In genomic region chr17:50708050-50709000, GRCh38 we compare ENCODE assay signal across 1 cellular context.
TF ChIP-seq lines count a peak whose summit lies in the region.

No MANE protein-coding gene starts in this region.

TF ChIP-seq in K562, 482 proteins besides CTCF, POLR2A, EP300 and RAD21 (continued from another document and continues in another):
- 0 out of 2 replicates have a peak, but pooled peaks have one; percentile 8 for TF ChIP-seq ELF1 (tag; IDR thresholded peaks at IDR 0.05)
- TF ChIP-seq NCOA6 (IDR thresholded peaks at IDR 0.05), result 0 out of 2 replicates have a peak, but pooled peaks have one; percentile 19
- no peak for TF ChIP-seq TBP (optimal IDR thresholded peaks at IDR 0.05; ENCODE audit: low read depth, low read length)
- TF ChIP-seq ZNF24 (IDR thresholded peaks at IDR 0.05), result no peak
- no peak for TF ChIP-seq ZNF41 (CRISPR knock-in tag; conservative IDR thresholded peaks at IDR 0.05)
- TF ChIP-seq NBN (IDR thresholded peaks at IDR 0.05; ENCODE audit: low read depth), result peak; percentile 1; the same call in 1 of the 2 replicates
- TF ChIP-seq, protein P1, sequence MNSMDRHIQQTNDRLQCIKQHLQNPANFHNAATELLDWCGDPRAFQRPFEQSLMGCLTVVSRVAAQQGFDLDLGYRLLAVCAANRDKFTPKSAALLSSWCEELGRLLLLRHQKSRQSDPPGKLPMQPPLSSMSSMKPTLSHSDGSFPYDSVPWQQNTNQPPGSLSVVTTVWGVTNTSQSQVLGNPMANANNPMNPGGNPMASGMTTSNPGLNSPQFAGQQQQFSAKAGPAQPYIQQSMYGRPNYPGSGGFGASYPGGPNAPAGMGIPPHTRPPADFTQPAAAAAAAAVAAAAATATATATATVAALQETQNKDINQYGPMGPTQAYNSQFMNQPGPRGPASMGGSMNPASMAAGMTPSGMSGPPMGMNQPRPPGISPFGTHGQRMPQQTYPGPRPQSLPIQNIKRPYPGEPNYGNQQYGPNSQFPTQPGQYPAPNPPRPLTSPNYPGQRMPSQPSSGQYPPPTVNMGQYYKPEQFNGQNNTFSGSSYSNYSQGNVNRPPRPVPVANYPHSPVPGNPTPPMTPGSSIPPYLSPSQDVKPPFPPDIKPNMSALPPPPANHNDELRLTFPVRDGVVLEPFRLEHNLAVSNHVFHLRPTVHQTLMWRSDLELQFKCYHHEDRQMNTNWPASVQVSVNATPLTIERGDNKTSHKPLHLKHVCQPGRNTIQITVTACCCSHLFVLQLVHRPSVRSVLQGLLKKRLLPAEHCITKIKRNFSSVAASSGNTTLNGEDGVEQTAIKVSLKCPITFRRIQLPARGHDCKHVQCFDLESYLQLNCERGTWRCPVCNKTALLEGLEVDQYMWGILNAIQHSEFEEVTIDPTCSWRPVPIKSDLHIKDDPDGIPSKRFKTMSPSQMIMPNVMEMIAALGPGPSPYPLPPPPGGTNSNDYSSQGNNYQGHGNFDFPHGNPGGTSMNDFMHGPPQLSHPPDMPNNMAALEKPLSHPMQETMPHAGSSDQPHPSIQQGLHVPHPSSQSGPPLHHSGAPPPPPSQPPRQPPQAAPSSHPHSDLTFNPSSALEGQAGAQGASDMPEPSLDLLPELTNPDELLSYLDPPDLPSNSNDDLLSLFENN (IDR thresholded peaks at IDR 0.05; ENCODE audit: low read depth in 2 of 2, low read length in 2 of 2), result no peak
- peak; percentile 89; the same call in 1 of the 2 replicates for TF ChIP-seq LCOR (CRISPR knock-in tag; IDR thresholded peaks at IDR 0.05)
- TF ChIP-seq, protein P2, sequence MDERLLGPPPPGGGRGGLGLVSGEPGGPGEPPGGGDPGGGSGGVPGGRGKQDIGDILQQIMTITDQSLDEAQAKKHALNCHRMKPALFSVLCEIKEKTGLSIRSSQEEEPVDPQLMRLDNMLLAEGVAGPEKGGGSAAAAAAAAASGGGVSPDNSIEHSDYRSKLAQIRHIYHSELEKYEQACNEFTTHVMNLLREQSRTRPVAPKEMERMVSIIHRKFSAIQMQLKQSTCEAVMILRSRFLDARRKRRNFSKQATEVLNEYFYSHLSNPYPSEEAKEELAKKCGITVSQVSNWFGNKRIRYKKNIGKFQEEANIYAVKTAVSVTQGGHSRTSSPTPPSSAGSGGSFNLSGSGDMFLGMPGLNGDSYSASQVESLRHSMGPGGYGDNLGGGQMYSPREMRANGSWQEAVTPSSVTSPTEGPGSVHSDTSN (CRISPR knock-in tag; IDR thresholded peaks at IDR 0.05; ENCODE audit: low read depth), result no peak
- TF ChIP-seq, protein P2 (tag; conservative IDR thresholded peaks at IDR 0.05; ENCODE audit: low read depth), result peak; percentile 32; the same call in 1 of the 2 replicates
- no peak for TF ChIP-seq TAF9B (IDR thresholded peaks at IDR 0.05; ENCODE audit: partially characterized antibody)
- TF ChIP-seq, protein P3, sequence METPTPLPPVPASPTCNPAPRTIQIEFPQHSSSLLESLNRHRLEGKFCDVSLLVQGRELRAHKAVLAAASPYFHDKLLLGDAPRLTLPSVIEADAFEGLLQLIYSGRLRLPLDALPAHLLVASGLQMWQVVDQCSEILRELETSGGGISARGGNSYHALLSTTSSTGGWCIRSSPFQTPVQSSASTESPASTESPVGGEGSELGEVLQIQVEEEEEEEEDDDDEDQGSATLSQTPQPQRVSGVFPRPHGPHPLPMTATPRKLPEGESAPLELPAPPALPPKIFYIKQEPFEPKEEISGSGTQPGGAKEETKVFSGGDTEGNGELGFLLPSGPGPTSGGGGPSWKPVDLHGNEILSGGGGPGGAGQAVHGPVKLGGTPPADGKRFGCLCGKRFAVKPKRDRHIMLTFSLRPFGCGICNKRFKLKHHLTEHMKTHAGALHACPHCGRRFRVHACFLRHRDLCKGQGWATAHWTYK (CRISPR knock-in tag; IDR thresholded peaks at IDR 0.05), result 0 out of 2 replicates have a peak, but pooled peaks have one; percentile 49
- no peak for TF ChIP-seq DDX20 (tag; IDR thresholded peaks at IDR 0.05; ENCODE audit: low read depth)
- peak; percentile 64; the same call in 1 of the 2 replicates for TF ChIP-seq TAF7 (tag; IDR thresholded peaks at IDR 0.05)
- no peak; the same call in 1 of the 2 replicates for TF ChIP-seq KAT7 (CRISPR knock-in tag; IDR thresholded peaks at IDR 0.05; ENCODE audit: borderline replicate concordance)
- TF ChIP-seq ARNT (IDR thresholded peaks at IDR 0.05), result peak in 1 of 2 experiments; percentile 50; a peak in 1 of 4 replicates
- 0 out of 4 replicates have a peak, but pooled peaks have one; percentile 1 to 41 for TF ChIP-seq FOXA3 (CRISPR knock-in tag; conservative IDR thresholded peaks at IDR 0.05 in 1 of 2, IDR thresholded peaks at IDR 0.05 in 1 of 2)
- TF ChIP-seq, protein P4, sequence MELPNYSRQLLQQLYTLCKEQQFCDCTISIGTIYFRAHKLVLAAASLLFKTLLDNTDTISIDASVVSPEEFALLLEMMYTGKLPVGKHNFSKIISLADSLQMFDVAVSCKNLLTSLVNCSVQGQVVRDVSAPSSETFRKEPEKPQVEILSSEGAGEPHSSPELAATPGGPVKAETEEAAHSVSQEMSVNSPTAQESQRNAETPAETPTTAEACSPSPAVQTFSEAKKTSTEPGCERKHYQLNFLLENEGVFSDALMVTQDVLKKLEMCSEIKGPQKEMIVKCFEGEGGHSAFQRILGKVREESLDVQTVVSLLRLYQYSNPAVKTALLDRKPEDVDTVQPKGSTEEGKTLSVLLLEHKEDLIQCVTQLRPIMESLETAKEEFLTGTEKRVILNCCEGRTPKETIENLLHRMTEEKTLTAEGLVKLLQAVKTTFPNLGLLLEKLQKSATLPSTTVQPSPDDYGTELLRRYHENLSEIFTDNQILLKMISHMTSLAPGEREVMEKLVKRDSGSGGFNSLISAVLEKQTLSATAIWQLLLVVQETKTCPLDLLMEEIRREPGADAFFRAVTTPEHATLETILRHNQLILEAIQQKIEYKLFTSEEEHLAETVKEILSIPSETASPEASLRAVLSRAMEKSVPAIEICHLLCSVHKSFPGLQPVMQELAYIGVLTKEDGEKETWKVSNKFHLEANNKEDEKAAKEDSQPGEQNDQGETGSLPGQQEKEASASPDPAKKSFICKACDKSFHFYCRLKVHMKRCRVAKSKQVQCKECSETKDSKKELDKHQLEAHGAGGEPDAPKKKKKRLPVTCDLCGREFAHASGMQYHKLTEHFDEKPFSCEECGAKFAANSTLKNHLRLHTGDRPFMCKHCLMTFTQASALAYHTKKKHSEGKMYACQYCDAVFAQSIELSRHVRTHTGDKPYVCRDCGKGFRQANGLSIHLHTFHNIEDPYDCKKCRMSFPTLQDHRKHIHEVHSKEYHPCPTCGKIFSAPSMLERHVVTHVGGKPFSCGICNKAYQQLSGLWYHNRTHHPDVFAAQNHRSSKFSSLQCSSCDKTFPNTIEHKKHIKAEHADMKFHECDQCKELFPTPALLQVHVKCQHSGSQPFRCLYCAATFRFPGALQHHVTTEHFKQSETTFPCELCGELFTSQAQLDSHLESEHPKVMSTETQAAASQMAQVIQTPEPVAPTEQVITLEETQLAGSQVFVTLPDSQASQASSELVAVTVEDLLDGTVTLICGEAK (IDR thresholded peaks at IDR 0.05), result peak; percentile 66
- TF ChIP-seq, protein P4 (CRISPR knock-in tag; IDR thresholded peaks at IDR 0.05), result no peak
- peak; percentile 68; the same call in 1 of the 2 replicates for TF ChIP-seq POLR2H (tag; IDR thresholded peaks at IDR 0.05; ENCODE audit: low read depth)
- TF ChIP-seq TCF7L2 (IDR thresholded peaks at IDR 0.05; ENCODE audit: low read depth, low read length), result no peak
- TF ChIP-seq MAFG (tag; conservative IDR thresholded peaks at IDR 0.05), result peak; percentile 60
- no peak for TF ChIP-seq CBX1 (IDR thresholded peaks at IDR 0.05; ENCODE audit: low read depth)
- TF ChIP-seq SAP30 (IDR thresholded peaks at IDR 0.05; ENCODE audit: borderline replicate concordance, insufficient read depth, low read depth, low read length, poor library complexity, severe bottlenecking), result peak; percentile 6
- TF ChIP-seq NCOA2 (IDR thresholded peaks at IDR 0.05; ENCODE audit: partially characterized antibody in 2 of 2), result peak in 1 of 2 experiments; percentile 42
- TF ChIP-seq GABPA (tag; conservative IDR thresholded peaks at IDR 0.05; ENCODE audit: low read depth), result peak; percentile 77
- TF ChIP-seq MAFK (IDR thresholded peaks at IDR 0.05; ENCODE audit: low read length), result peak; percentile 39; the same call in 1 of the 2 replicates
- 0 out of 2 replicates have a peak, but pooled peaks have one; percentile 12 for TF ChIP-seq FOXP1 (CRISPR knock-in tag; IDR thresholded peaks at IDR 0.05)
- peak; percentile 58 for TF ChIP-seq SUPT5H (IDR thresholded peaks at IDR 0.05)
- TF ChIP-seq SPI1 (IDR thresholded peaks at IDR 0.05; ENCODE audit: borderline replicate concordance, low read depth, low read length), result no peak
- TF ChIP-seq CREB1 (IDR thresholded peaks at IDR 0.05), result no peak
- TF ChIP-seq CREB1 (CRISPR knock-in tag; IDR thresholded peaks at IDR 0.05), result 0 out of 2 replicates have a peak, but pooled peaks have one; percentile 48
- no peak for TF ChIP-seq PHTF2 (CRISPR knock-in tag; IDR thresholded peaks at IDR 0.05)
- 0 out of 3 replicates have a peak, but pooled peaks of 1 of the 2 experiments have one; percentile 24 for TF ChIP-seq CBX3 (IDR thresholded peaks at IDR 0.05; ENCODE audit: borderline replicate concordance in 1 of 2, low read length in 2 of 2)
- 0 out of 2 replicates have a peak, but pooled peaks have one; percentile 3 for TF ChIP-seq GTF2A2 (tag; IDR thresholded peaks at IDR 0.05)
- peak; percentile 74 for TF ChIP-seq GTF2E2 (tag; IDR thresholded peaks at IDR 0.05)
- TF ChIP-seq ATF3 (IDR thresholded peaks at IDR 0.05), result peak; percentile 43; the same call in 1 of the 2 replicates
- no peak; the same call in 1 of the 2 replicates for TF ChIP-seq ATF3 (CRISPR knock-in tag; conservative IDR thresholded peaks at IDR 0.05)
- no peak for TF ChIP-seq ZNF239 (CRISPR knock-in tag; IDR thresholded peaks at IDR 0.05)
- TF ChIP-seq SMARCE1 (IDR thresholded peaks at IDR 0.05), result peak; percentile 48; the same call in 1 of the 2 replicates
- TF ChIP-seq FOXJ2 (tag; IDR thresholded peaks at IDR 0.05), result peak; percentile 67; the same call in 1 of the 2 replicates
- TF ChIP-seq SMAD1 (IDR thresholded peaks at IDR 0.05; ENCODE audit: low read depth, low read length, partially characterized antibody), result peak; percentile 1
- TF ChIP-seq IRF1 (CRISPR knock-in tag; IDR thresholded peaks at IDR 0.05; ENCODE audit: borderline replicate concordance), result no peak
